In genomic region chr6:144264270-144265060, GRCh38 we compare ENCODE assay signal across 9 cellular contexts. TPM values are rescaled to one million over a fixed set of nuclear protein-coding genes. Genes with fewer than 3 reads are reported as not detected.
DNase-seq lines count a peak whose midpoint lies in the region; ATAC-seq and TF ChIP-seq lines count a peak whose summit lies in the region.
"Had no signal": no experiment of that assay in that cellular context is flagged by ENCODE, and none has a peak within 500 bp of the region (broad histone marks: within the 10 kb centered on the region; RNA-seq: fewer than 3 reads in every experiment).

No MANE protein-coding gene starts in this region.

- H3K27me3 ChIP-seq in body of pancreas (no peaks in the 10 kb centered on the region), thyroid gland (no peaks in the 10 kb centered on the region), gastrocnemius medialis (no peaks in the 10 kb centered on the region)

- DNase-seq in HS-5 (ENCODE audit: low read depth), result peak; percentile 88
- peak; percentile 33 to 66 (median 48) for DNase-seq in body of pancreas
- DNase-seq in islet precursor cell, result peak; percentile 96
- DNase-seq in thyroid gland, result peak; percentile 42 to 45
- no peak for DNase-seq in gastrocnemius medialis
- no peak for DNase-seq in left colon
- no peak for DNase-seq in NK-92 treated with Interleukin-12 subunit alpha and Interleukin-12 subunit beta, amount 100 ng/mL, for 24 hours (lab: John Stamatoyannopoulos, UW)
- DNase-seq: glutamatergic neuron had no signal

- TF ChIP-seq CTCF in body of pancreas (IDR thresholded peaks at IDR 0.05) (no peak), thyroid gland (IDR thresholded peaks at IDR 0.05) (no peak), gastrocnemius medialis (IDR thresholded peaks at IDR 0.05 in 4 of 5, conservative IDR thresholded peaks at IDR 0.05 in 1 of 5) (no peak)

- H3K36me3 ChIP-seq in body of pancreas (replicated peaks in 1 of 2; ENCODE audit: insufficient read depth in 1 of 2, low read depth in 2 of 2) (no peaks in the 10 kb centered on the region), thyroid gland (no peaks in the 10 kb centered on the region), gastrocnemius medialis (no peaks in the 10 kb centered on the region)

- WGBS in body of pancreas, 2 donors, result 18 to 21% methylated on average over 7 of the region's 7 CpGs
- 49% methylated on average over 7 of the region's 7 CpGs for WGBS in thyroid gland, 2 donors

- in situ Hi-C loops in gastrocnemius medialis (cut with MboI; ENCODE audit: low sequenced_read_pairs in 4 of 4), result no loop called here

- TF ChIP-seq POLR2A in body of pancreas (IDR thresholded peaks at IDR 0.05), result no peak
- no peak for TF ChIP-seq POLR2A in thyroid gland (IDR thresholded peaks at IDR 0.05)
- TF ChIP-seq POLR2A in gastrocnemius medialis (IDR thresholded peaks at IDR 0.05), result no peak

- H3K4me1 ChIP-seq in body of pancreas, result peaks cover 29% of the 10 kb centered on the region
- peaks cover 28% of the 10 kb centered on the region in 2 donors for H3K4me1 ChIP-seq in thyroid gland
- peaks cover 21 to 26% of the 10 kb centered on the region in 2 donors for H3K4me1 ChIP-seq in gastrocnemius medialis

- no peaks in the 10 kb centered on the region for H3K9me3 ChIP-seq in body of pancreas
- no peaks in the 10 kb centered on the region for H3K9me3 ChIP-seq in thyroid gland
- H3K9me3 ChIP-seq in gastrocnemius medialis, result no peaks in the 10 kb centered on the region

- H3K4me3 ChIP-seq in body of pancreas (no peak overlapping the region), thyroid gland (replicated peaks in 1 of 3) (no peak overlapping the region), gastrocnemius medialis (no peak overlapping the region)

- peak; percentile 56 for ATAC-seq in body of pancreas
- ATAC-seq in gastrocnemius medialis, result no peak
- ATAC-seq in HG03520 (IDR thresholded peaks at IDR 0.05; ENCODE audit: unreplicated experiment), result no peak
- ATAC-seq in left colon, result no peak

- H3K27ac ChIP-seq in body of pancreas, result peak overlapping the region; percentile 48 to 91 (median 88)
- H3K27ac ChIP-seq in thyroid gland, result peak overlapping the region; percentile 72 to 74 (median 73)
- H3K27ac ChIP-seq in gastrocnemius medialis, result peak overlapping the region in 2 of 4 donors; percentile 72 to 87

- intact Hi-C loops in body of pancreas (cut with DNase I) (no loop called here), thyroid gland (cut with DNase I) (no loop called here), gastrocnemius medialis (cut with DNase I; ENCODE audit: low total_unique reads) (loop anchor here (5.0 kb wide), 2 partner anchors 47 to 68 kb away; no protein-coding TSS in a partner anchor), left colon (cut with DNase I, micrococcal nuclease) (no loop called here)

RNA-seq across cellular contexts. Expression of gene UTRN, which starts 20.7 kb away (rescaled TPM):
- total RNA-seq in body of pancreas, result 100 to 1,000 TPM; 112 to 133 TPM
- total RNA-seq in thyroid gland, result 100 to 1,000 TPM; 383 to 473 (median 415) TPM
- total RNA-seq in gastrocnemius medialis, result 10 to 100 TPM; 24.1 to 66.3 (median 40.1) TPM
- total RNA-seq in left colon, result 10 to 100 TPM; 88.3 to 89.5 TPM

Comparison
In these comparisons a context has a peak if more than half of its experiments do, and no peak if none do; other contexts are left out.
1. DNase-seq: peak in HS-5 (single experiment), body of pancreas (4 of 4), islet precursor cell (single experiment) and thyroid gland (2 of 2); none in gastrocnemius medialis (0 of 2), left colon (0 of 2) and NK-92 treated with Interleukin-12 subunit alpha and Interleukin-12 subunit beta, amount 100 ng/mL, for 24 hours (single experiment).